ENCODE assay signal across 23 cellular contexts in genomic region chr7:117901089-117901797, GRCh38. TPM values are rescaled to one million over a fixed set of nuclear protein-coding genes. Genes with fewer than 3 reads are reported as not detected.
DNase-seq lines count a peak whose midpoint lies in the region; FAIRE-seq and TF ChIP-seq lines count a peak whose summit lies in the region.
"Had no signal": no experiment of that assay in that cellular context is flagged by ENCODE, and none has a peak within 500 bp of the region (broad histone marks: within the 10 kb centered on the region; RNA-seq: fewer than 3 reads in every experiment).

No MANE protein-coding gene starts in this region.

- no peak overlapping the region for H3K9ac ChIP-seq in colonic mucosa (ENCODE audit: low read depth in 2 of 2, low read length in 2 of 2)

- 53 to 67% methylated on average over 5 of the region's 5 CpGs for WGBS in transverse colon (ENCODE audit: low coverage in 1 of 2), 2 donors

- no peaks in the 10 kb centered on the region for H3K36me3 ChIP-seq in colonic mucosa
- no peaks in the 10 kb centered on the region for H3K36me3 ChIP-seq in transverse colon
- H3K36me3 ChIP-seq: brain microvascular endothelial cell, tibial nerve had no signal

- TF ChIP-seq POLR2A in GM12891 (IDR thresholded peaks at IDR 0.05; ENCODE audit: low read depth, low read length), result no peak
- no peak for TF ChIP-seq POLR2A in transverse colon (IDR thresholded peaks at IDR 0.05)

- CTCF ChIA-PET in HEK293T (lab: Yijun Ruan, JAX), result no interaction called here

- in situ Hi-C loops in transverse colon (cut with MboI; ENCODE audit: low pct_ligation_motif_present in 1 of 4, low pct_unique_long_range_greater_than_20kb in 1 of 4, low sequenced_read_pairs in 3 of 4), result no loop called here

- intact Hi-C loops in colonic mucosa (cut with DNase I), result no loop called here
- intact Hi-C loops in transverse colon (cut with DNase I; ENCODE audit: low total_unique reads), result no loop called here

- no peak for TF ChIP-seq CTCF in colonic mucosa (IDR thresholded peaks at IDR 0.05)
- TF ChIP-seq CTCF in transverse colon (IDR thresholded peaks at IDR 0.05), result peak in 4 of 5 experiments; percentile 5 to 38 (median 27)

- H3K9me3 ChIP-seq in colonic mucosa (no peaks in the 10 kb centered on the region), transverse colon (no peaks in the 10 kb centered on the region)
- H3K9me3 ChIP-seq: tibial nerve had no signal

- DNase-seq in GM12891 (ENCODE audit: insufficient read length, low spot score), result no peak
- peak; percentile 63 for DNase-seq in NCI-H2029 treated with DMSO at 0.1 percent for 48 hours (lab: John Stamatoyannopoulos, UW)
- peak; percentile 78 for DNase-seq in colonic mucosa
- DNase-seq in transverse colon, result peak; percentile 86
- DNase-seq in glomerular visceral epithelial cell (ENCODE audit: extremely low spot score), result no peak
- DNase-seq in hepatic stellate cell (ENCODE audit: low spot score), result no peak
- DNase-seq in HEK293T (ENCODE audit: extremely low spot score), result no peak
- DNase-seq: activated CD4-positive, alpha-beta T cell treated with anti-CD3 and anti-CD28 coated beads, Interleukin-2, amount 10 ng/mL, durations not matched to agents 7 days and 5 days; activated effector memory CD4-positive, alpha-beta T cell treated with Interleukin-2 at 50 U/mL for 16 hours; activated naive CD8-positive, alpha-beta T cell treated with anti-CD3 and anti-CD28 coated beads, Interleukin-2, amount 50 U/mL, for 24 hours; AML-193; brain microvascular endothelial cell; EL; glutamatergic neuron; NCI-H1694; NCI-H524; SHP77; stimulated activated CD4-positive, alpha-beta T cell treated with anti-CD3 and anti-CD28 coated beads, Interleukin-2, amount 100 ng/mL, for 48 hours; stimulated activated naive CD8-positive, alpha-beta T cell treated with anti-CD3 and anti-CD28 coated beads, Interleukin-15, Interleukin-2, amounts not matched to agents 100 U/mL and 50 U/mL, for 24 hours had no signal

- FAIRE-seq in GM12891 (lab: Jason Lieb, UNC), result no peak
- FAIRE-seq: colon had no signal

- H3K4me3 ChIP-seq in colonic mucosa (no peak overlapping the region), transverse colon (no peak overlapping the region)
- H3K4me3 ChIP-seq: skin epidermis, tibial nerve had no signal

- H3K27me3 ChIP-seq in colonic mucosa, result no peaks in the 10 kb centered on the region
- no peaks in the 10 kb centered on the region for H3K27me3 ChIP-seq in transverse colon
- H3K27me3 ChIP-seq: brain microvascular endothelial cell, tibial nerve had no signal

- no peak overlapping the region for H3K27ac ChIP-seq in colonic mucosa
- no peak overlapping the region for H3K27ac ChIP-seq in transverse colon
- H3K27ac ChIP-seq: brain microvascular endothelial cell, skin epidermis, tibial nerve had no signal

- TF ChIP-seq EP300 in transverse colon (IDR thresholded peaks at IDR 0.05; ENCODE audit: low read depth), result no peak

- H3K4me1 ChIP-seq in colonic mucosa, result no peaks in the 10 kb centered on the region
- peaks cover 0 to 5% (median 0%) of the 10 kb centered on the region in 4 donors for H3K4me1 ChIP-seq in transverse colon
- H3K4me1 ChIP-seq: tibial nerve had no signal

- POLR2A ChIA-PET in HEK293T (lab: Yijun Ruan, JAX), result no interaction called here

TF ChIP-seq in GM12891, 5 proteins besides CTCF, POLR2A, EP300 and RAD21:
- TF ChIP-seq TAF1 (IDR thresholded peaks at IDR 0.05; ENCODE audit: low read depth, low read length), result no peak
- no peak for TF ChIP-seq PAX5 (IDR thresholded peaks at IDR 0.05; ENCODE audit: insufficient read depth, low read length, severe bottlenecking)
- 0 out of 2 replicates have a peak, but pooled peaks have one; percentile 8 for TF ChIP-seq SPI1 (IDR thresholded peaks at IDR 0.05; ENCODE audit: low read depth, low read length)
- no peak for TF ChIP-seq POU2F2 (IDR thresholded peaks at IDR 0.05; ENCODE audit: low read depth, low read length)
- no peak for TF ChIP-seq POLR2AphosphoS5 (IDR thresholded peaks at IDR 0.05; ENCODE audit: low read depth, low read length)

TF ChIP-seq in HEK293T, 16 proteins besides CTCF, POLR2A, EP300 and RAD21:
- TF ChIP-seq L3MBTL2 (conservative IDR thresholded peaks at IDR 0.05), result no peak
- no peak for TF ChIP-seq BHLHE40 (IDR thresholded peaks at IDR 0.05; ENCODE audit: borderline replicate concordance)
- no peak for TF ChIP-seq SP1 (IDR thresholded peaks at IDR 0.05)
- no peak for TF ChIP-seq SUZ12 (IDR thresholded peaks at IDR 0.05)
- TF ChIP-seq CTBP1 (IDR thresholded peaks at IDR 0.05; ENCODE audit: borderline replicate concordance), result no peak
- TF ChIP-seq FOXA1 (IDR thresholded peaks at IDR 0.05), result no peak
- TF ChIP-seq ARNT (IDR thresholded peaks at IDR 0.05), result no peak
- no peak for TF ChIP-seq ELF4 (IDR thresholded peaks at IDR 0.05)
- TF ChIP-seq HDGF (IDR thresholded peaks at IDR 0.05; ENCODE audit: borderline replicate concordance), result no peak
- TF ChIP-seq NFRKB (IDR thresholded peaks at IDR 0.05), result no peak
- no peak for TF ChIP-seq LEF1 (IDR thresholded peaks at IDR 0.05; ENCODE audit: borderline replicate concordance)

RNA-seq across cellular contexts. Expression of gene CTTNBP2, which starts 28.0 kb away (rescaled TPM):
- polyA plus RNA-seq in GM12891 (2012; ENCODE audit: low read depth, missing spikeins), result not detected
- total RNA-seq in colonic mucosa (1 to 10 TPM; 1.5 to 1.8 TPM), transverse colon (1 to 10 TPM; 2.6 to 6.2 (median 4.3) TPM)
- total RNA-seq: activated CD4-positive, alpha-beta T cell treated with anti-CD3 and anti-CD28 coated beads, Interleukin-2, amount 10 ng/mL, durations not matched to agents 7 days and 5 days; pulmonary artery endothelial cell had no signal

Comparison
In these comparisons a context has a peak if more than half of its experiments do, and no peak if none do; other contexts are left out.
1. DNase-seq: peak in NCI-H2029 treated with DMSO at 0.1 percent for 48 hours (single experiment), colonic mucosa (single experiment) and transverse colon (single experiment); none in GM12891 (single experiment), glomerular visceral epithelial cell (single experiment), hepatic stellate cell (single experiment) and HEK293T (single experiment).